In the genomic region with DNA sequence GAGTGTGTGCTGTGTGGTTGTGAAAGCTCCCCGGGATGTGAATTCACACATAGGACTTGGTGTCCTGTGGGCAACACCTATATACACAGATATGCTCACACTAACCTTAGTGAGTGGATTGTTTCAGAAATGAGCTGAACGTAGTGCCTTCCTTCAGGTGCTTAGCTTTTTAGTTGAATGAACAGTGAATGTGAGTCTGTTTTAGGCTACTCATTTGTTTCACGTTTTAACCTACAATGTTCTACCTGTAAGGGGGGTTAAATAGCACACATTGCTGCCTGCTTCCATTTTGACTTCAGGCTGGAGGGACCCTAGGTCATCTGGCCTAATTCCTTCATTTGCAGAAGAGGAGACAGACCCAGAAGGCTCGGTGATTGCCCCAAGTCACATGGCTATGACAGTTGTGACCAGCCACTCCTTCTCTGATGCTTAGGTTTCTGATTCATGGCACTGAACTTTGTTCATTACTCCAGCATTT, we compare ENCODE assay signal across 9 cellular contexts. TPM values are rescaled to one million over a fixed set of nuclear protein-coding genes. Genes with fewer than 3 reads are reported as not detected.
DNase-seq lines count a peak whose midpoint lies in the region; ATAC-seq and TF ChIP-seq lines count a peak whose summit lies in the region.
"Had no signal": no experiment of that assay in that cellular context is flagged by ENCODE, and none has a peak within 500 bp of the region (broad histone marks: within the 10 kb centered on the region; RNA-seq: fewer than 3 reads in every experiment).

No MANE protein-coding gene starts in this region.

- no peaks in the 10 kb centered on the region for H3K27me3 ChIP-seq in MM.1S (replicated peaks; ENCODE audit: insufficient read depth, low read length)
- H3K27me3 ChIP-seq in lower lobe of right lung (ENCODE audit: low read depth) = no peaks in the 10 kb centered on the region

- H3K4me1 ChIP-seq in MM.1S (ENCODE audit: low read length) (peaks cover 29% of the 10 kb centered on the region), lower lobe of right lung (peaks cover 27% of the 10 kb centered on the region)

- no peak overlapping the region for H3K27ac Mint-ChIP-seq in mesothelial cell of epicardium

- H3K4me2 ChIP-seq in MM.1S (ENCODE audit: low read depth, low read length) = peak overlapping the region; percentile 58

- peak overlapping the region; percentile 54; the same call in 1 of the 2 replicates for H3K9ac ChIP-seq in MM.1S (ENCODE audit: low read length)

- intact Hi-C loops in lower lobe of right lung (cut with DNase I) = no loop called here

- H4K20me1 ChIP-seq in MM.1S (ENCODE audit: insufficient read depth, low read length) = no peaks in the 10 kb centered on the region

- no peak overlapping the region for H3K4me3 Mint-ChIP-seq in mesothelial cell of epicardium

- H3K9me3 ChIP-seq in MM.1S (replicated peaks; ENCODE audit: insufficient read depth, low read length) (no peaks in the 10 kb centered on the region), lower lobe of right lung (no peaks in the 10 kb centered on the region)

- no peaks in the 10 kb centered on the region for H3K36me3 Mint-ChIP-seq in mesothelial cell of epicardium

- H3K79me2 ChIP-seq in MM.1S (ENCODE audit: low read length) = peaks cover 55% of the 10 kb centered on the region

- DNase-seq in MM.1S (no peak), lower lobe of right lung (no peak), RPMI8226 (no peak), COLO829 (ENCODE audit: low spot score) (no peak), mesothelial cell of epicardium (ENCODE audit: low spot score in 2 of 2, unreplicated experiment in 2 of 2) (no peak)
- DNase-seq: mammary epithelial cell had no signal

- H3K36me3 ChIP-seq in MM.1S (replicated peaks; ENCODE audit: insufficient read depth, low read length) (no peaks in the 10 kb centered on the region), lower lobe of right lung (no peaks in the 10 kb centered on the region)

- no peaks in the 10 kb centered on the region for H3K9me2 ChIP-seq in MM.1S (replicated peaks; ENCODE audit: insufficient read depth, low read length)

- H3K27me3 Mint-ChIP-seq in mesothelial cell of epicardium (ENCODE audit: low read depth) = no peaks in the 10 kb centered on the region

- peak overlapping the region; percentile 8; the same call in 1 of the 2 replicates for H2AFZ ChIP-seq in MM.1S (ENCODE audit: low read length)

- H3K9me3 Mint-ChIP-seq in mesothelial cell of epicardium = peaks cover 7% of the 10 kb centered on the region

- H3F3A ChIP-seq in MM.1S (ENCODE audit: insufficient read depth, low read length) = peaks cover 10% of the 10 kb centered on the region

- H3K4me3 ChIP-seq in GM08714 (ENCODE audit: low read length) (peak overlapping the region; percentile 94), MM.1S (ENCODE audit: low read length) (peak overlapping the region; percentile 60), lower lobe of right lung (peak overlapping the region; percentile 51)

- H3K4me1 Mint-ChIP-seq in mesothelial cell of epicardium = peaks cover 5% of the 10 kb centered on the region

- no peak for TF ChIP-seq CTCF in MM.1S (IDR thresholded peaks at IDR 0.05; ENCODE audit: low read length)
- TF ChIP-seq CTCF in lower lobe of right lung (IDR thresholded peaks at IDR 0.05) = no peak
- no peak for TF ChIP-seq CTCF in mesothelial cell of epicardium (IDR thresholded peaks at IDR 0.05; ENCODE audit: unreplicated experiment)

- peak; percentile 41 for ATAC-seq in GM21423 (IDR thresholded peaks at IDR 0.05; ENCODE audit: unreplicated experiment)
- peak; percentile 45 to 60 for ATAC-seq in lower lobe of right lung
- ATAC-seq in HG03159 (IDR thresholded peaks at IDR 0.05; ENCODE audit: unreplicated experiment) = no peak

- H3K27ac ChIP-seq in MM.1S (ENCODE audit: low read length) (peak overlapping the region; percentile 56; the same call in 1 of the 2 replicates), lower lobe of right lung (peak overlapping the region; percentile 71)

RNA-seq across cellular contexts. Expression of gene PLEK, which starts 1.0 kb away (rescaled TPM):
- total RNA-seq in lower lobe of right lung (42.1 TPM), mesothelial cell of epicardium (not detected in 3 replicates)

RNA-seq across cellular contexts. Expression of gene CNRIP1, which starts 46.4 kb away (rescaled TPM):
- total RNA-seq in lower lobe of right lung (20.8 TPM), mesothelial cell of epicardium (4.9 to 5.6 TPM (median 5.2 TPM) in 3 replicates)

Comparison
In these comparisons a context has a peak if more than half of its experiments do, and no peak if none do; other contexts are left out.
1. RNA of gene PLEK, which starts 1.0 kb away (total RNA-seq): 42.1 TPM in lower lobe of right lung (single experiment); not detected in mesothelial cell of epicardium; every median in the first group is over 10 times any median in the second.
2. Peak in every context shown above with its lines, with median percentiles within 50 percentile points of each other: H3K4me3 ChIP-seq.